In the genomic region with DNA sequence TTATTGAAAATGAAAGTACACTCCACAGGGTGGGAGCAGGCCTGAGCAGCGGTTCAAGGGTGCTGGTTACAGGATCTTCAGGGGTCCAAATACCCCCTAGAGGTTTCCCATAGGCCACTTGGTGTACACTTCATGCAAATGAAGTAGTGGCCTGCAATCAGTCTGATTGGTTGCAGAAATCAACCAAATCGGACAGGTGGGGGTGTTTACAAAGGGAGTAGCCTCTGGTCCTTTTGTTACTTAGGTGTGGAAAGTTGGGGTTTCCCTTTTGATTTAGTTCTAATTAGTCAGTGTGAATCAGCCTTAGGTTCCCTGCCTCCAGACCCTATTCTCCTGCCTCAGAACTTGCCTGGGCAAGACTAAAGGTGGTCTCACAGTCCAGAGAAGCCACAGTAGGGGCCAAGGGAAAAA, we compare ENCODE assay signal across 19 cellular contexts. TPM values are rescaled to one million over a fixed set of nuclear protein-coding genes. Genes with fewer than 3 reads are reported as not detected.
A peak's percentile ranks its signal among the peaks of the same experiment; 100 is the strongest.
DNase-seq lines count a peak whose midpoint lies in the region; ATAC-seq, FAIRE-seq and TF ChIP-seq lines count a peak whose summit lies in the region.
"Had no signal": no experiment of that assay in that cellular context is flagged by ENCODE, and none has a peak within 500 bp of the region (broad histone marks: within the 10 kb centered on the region; RNA-seq: fewer than 3 reads in every experiment).

No MANE protein-coding gene starts in this region.

- TF ChIP-seq EP300 in sigmoid colon (IDR thresholded peaks at IDR 0.05) (no peak), upper lobe of left lung (IDR thresholded peaks at IDR 0.05) (no peak)

- POLR2A ChIA-PET in activated CD4-positive, alpha-beta T cell treated with anti-CD3 and anti-CD28 coated beads, Interleukin-2, amount 10 ng/mL, durations not matched to agents 7 days and 5 days (lab: Charles Lee) = no interaction called here

- H2AFZ ChIP-seq in mammary epithelial cell (ENCODE audit: low read depth, low read length) = peak overlapping the region; percentile 10

- peaks cover 79% of the 10 kb centered on the region for H3K4me1 ChIP-seq in mammary epithelial cell (ENCODE audit: insufficient read depth, low read length)
- H3K4me1 ChIP-seq in sigmoid colon = peaks cover 0 to 92% (median 74%) of the 10 kb centered on the region in 4 donors
- peaks cover 22% of the 10 kb centered on the region for H3K4me1 ChIP-seq in prostate gland (replicated peaks)
- peaks cover 19 to 29% (median 21%) of the 10 kb centered on the region in 4 donors for H3K4me1 ChIP-seq in upper lobe of left lung

- H3K9me3 ChIP-seq in mammary epithelial cell (replicated peaks; ENCODE audit: insufficient read depth, low read length) = no peaks in the 10 kb centered on the region
- no peaks in the 10 kb centered on the region for H3K9me3 ChIP-seq in sigmoid colon
- H3K9me3 ChIP-seq in prostate gland = no peaks in the 10 kb centered on the region
- H3K9me3 ChIP-seq in upper lobe of left lung = no peaks in the 10 kb centered on the region
- H3K9me3 ChIP-seq: neutrophil had no signal

- H3K27ac ChIP-seq in mammary epithelial cell (ENCODE audit: insufficient read depth, low read depth, low read length) = peak overlapping the region; percentile 78
- H3K27ac ChIP-seq in sigmoid colon = peak overlapping the region in 3 of 4 donors; percentile 88 to 90 (median 89)
- no peak overlapping the region for H3K27ac ChIP-seq in prostate gland
- no peak overlapping the region for H3K27ac ChIP-seq in upper lobe of left lung
- H3K27ac ChIP-seq: C4-2B, neutrophil had no signal

- peak; percentile 55 for FAIRE-seq in GM19239 (lab: Jason Lieb, UNC)
- FAIRE-seq: K562 had no signal

- H3K4me3 ChIP-seq in mammary epithelial cell (replicated peaks in 1 of 3; ENCODE audit: insufficient read depth in 1 of 3, low read depth in 2 of 3, low read length in 3 of 3) = no peak overlapping the region
- no peak overlapping the region for H3K4me3 ChIP-seq in sigmoid colon
- no peak overlapping the region for H3K4me3 ChIP-seq in prostate gland
- no peak overlapping the region for H3K4me3 ChIP-seq in upper lobe of left lung
- H3K4me3 ChIP-seq: K562 had no signal

- CTCF ChIA-PET in mammary epithelial cell (lab: Charles Lee; ENCODE audit: low non-redundant PET) = no interaction called here
- CTCF ChIA-PET in activated CD4-positive, alpha-beta T cell treated with anti-CD3 and anti-CD28 coated beads, Interleukin-2, amount 10 ng/mL, durations not matched to agents 7 days and 5 days (lab: Charles Lee) = no interaction called here

- TF ChIP-seq POLR2A in sigmoid colon (IDR thresholded peaks at IDR 0.05) (no peak), prostate gland (IDR thresholded peaks at IDR 0.05) (no peak), upper lobe of left lung (IDR thresholded peaks at IDR 0.05) (no peak)

- no peak for DNase-seq in GM19239 (ENCODE audit: insufficient read length, low spot score)
- DNase-seq in NCI-H69 (lab: John Stamatoyannopoulos, UW) = peak; percentile 94
- peak; percentile 82 for DNase-seq in mammary epithelial cell
- DNase-seq in sigmoid colon = no peak
- no peak for DNase-seq in activated CD4-positive, alpha-beta T cell treated with anti-CD3 and anti-CD28 coated beads, Interleukin-2, amount 10 ng/mL, durations not matched to agents 7 days and 5 days
- DNase-seq in GDM1 (lab: John Stamatoyannopoulos, UW) = no peak
- no peak for DNase-seq in prostate gland (ENCODE audit: low spot score)
- no peak for DNase-seq in upper lobe of left lung
- DNase-seq: activated T-cell treated with anti-CD3 and anti-CD28 coated beads, Interleukin-2, amount 50 U/mL, for 24 hours; DND-41; HFFc6; mesendoderm; NCI-H1694; NCI-H524 treated with DMSO at 0.1 percent for 48 hours; T-helper 1 cell had no signal

- peak overlapping the region; percentile 39 for H3K9ac ChIP-seq in mammary epithelial cell (ENCODE audit: insufficient read depth, low read length)

- no peaks in the 10 kb centered on the region for H3K27me3 ChIP-seq in mammary epithelial cell (ENCODE audit: insufficient read depth, low read length)
- H3K27me3 ChIP-seq in sigmoid colon = no peaks in the 10 kb centered on the region
- H3K27me3 ChIP-seq in prostate gland (replicated peaks; ENCODE audit: insufficient read depth) = no peaks in the 10 kb centered on the region
- no peaks in the 10 kb centered on the region for H3K27me3 ChIP-seq in upper lobe of left lung

- 40% methylated on average over 2 of the region's 2 CpGs for WGBS in mammary epithelial cell (ENCODE audit: low coverage, missing lambda C conversion rate)
- WGBS in sigmoid colon, 2 donors = 43 to 50% methylated on average over 2 of the region's 2 CpGs
- WGBS in prostate gland = 68% methylated on average over 2 of the region's 2 CpGs
- WGBS in upper lobe of left lung, 2 donors = 75 to 85% methylated on average over 2 of the region's 2 CpGs

- BruUV-seq in mammary epithelial cell (replicated peaks; lab: Mats Ljungman, UMichigan) = no TSS peak

- dilution Hi-C loops in mammary epithelial cell (cut with HindIII; ENCODE audit: low sequenced_read_pairs) = no loop called here

- TF ChIP-seq CTCF in mammary epithelial cell (conservative IDR thresholded peaks at IDR 0.05 in 1 of 2, IDR thresholded peaks at IDR 0.05 in 1 of 2; ENCODE audit: extremely low read depth in 1 of 2, insufficient read depth in 1 of 2, low read depth in 1 of 2, low read length in 2 of 2) (no peak), sigmoid colon (IDR thresholded peaks at IDR 0.05) (no peak), prostate gland (IDR thresholded peaks at IDR 0.05) (no peak), upper lobe of left lung (IDR thresholded peaks at IDR 0.05) (no peak)

- no peak for ATAC-seq in upper lobe of left lung (ENCODE audit: low FRiP score in 2 of 2)
- ATAC-seq: activated CD4-positive, CD25-positive, alpha-beta regulatory T cell treated with anti-CD3 and anti-CD28 coated beads, Interleukin-2, amount 50 U/mL, for 24 hours; K562 had no signal

- H3K27me3 Mint-ChIP-seq in activated CD4-positive, alpha-beta T cell treated with anti-CD3 and anti-CD28 coated beads, Interleukin-2, amount 10 ng/mL, durations not matched to agents 7 days and 5 days = no peaks in the 10 kb centered on the region
- H3K27me3 Mint-ChIP-seq: activated T-cell treated with anti-CD3 and anti-CD28 coated beads, Interleukin-2, amount 50 U/mL, for 24 hours had no signal

- intact Hi-C loops in mammary epithelial cell (cut with micrococcal nuclease) (loop anchor here (10.0 kb wide), 1 partner anchor 1102 kb away; a partner anchor contains a TSS), sigmoid colon (cut with DNase I) (loop anchor here (10.0 kb wide), 1 partner anchor 222 kb away; a partner anchor contains a TSS), prostate gland (cut with DNase I) (loop anchor here (10.0 kb wide), 1 partner anchor 402 kb away; no protein-coding TSS in a partner anchor)

- peak overlapping the region; percentile 66 for H3K4me2 ChIP-seq in mammary epithelial cell (ENCODE audit: insufficient read depth, low read depth, low read length)

- no peaks in the 10 kb centered on the region for H3K9me3 Mint-ChIP-seq in activated CD4-positive, alpha-beta T cell treated with anti-CD3 and anti-CD28 coated beads, Interleukin-2, amount 10 ng/mL, durations not matched to agents 7 days and 5 days
- H3K9me3 Mint-ChIP-seq: activated T-cell treated with anti-CD3 and anti-CD28 coated beads, Interleukin-2, amount 50 U/mL, for 24 hours; HFFc6 had no signal

- H3K79me2 ChIP-seq in mammary epithelial cell (ENCODE audit: insufficient read depth, low read length) = no peaks in the 10 kb centered on the region

- peaks cover 40% of the 10 kb centered on the region for H3K4me1 Mint-ChIP-seq in activated CD4-positive, alpha-beta T cell treated with anti-CD3 and anti-CD28 coated beads, Interleukin-2, amount 10 ng/mL, durations not matched to agents 7 days and 5 days

- no peak overlapping the region for H3K4me3 Mint-ChIP-seq in activated CD4-positive, alpha-beta T cell treated with anti-CD3 and anti-CD28 coated beads, Interleukin-2, amount 10 ng/mL, durations not matched to agents 7 days and 5 days
- H3K4me3 Mint-ChIP-seq: activated T-cell treated with anti-CD3 and anti-CD28 coated beads, Interleukin-2, amount 50 U/mL, for 24 hours; HFFc6 had no signal

- H4K20me1 ChIP-seq in mammary epithelial cell (ENCODE audit: insufficient read depth, low read length) = no peaks in the 10 kb centered on the region

- H3K36me3 ChIP-seq in mammary epithelial cell (ENCODE audit: insufficient read depth, low read length) = no peaks in the 10 kb centered on the region
- H3K36me3 ChIP-seq in sigmoid colon = no peaks in the 10 kb centered on the region
- H3K36me3 ChIP-seq in prostate gland = no peaks in the 10 kb centered on the region
- no peaks in the 10 kb centered on the region for H3K36me3 ChIP-seq in upper lobe of left lung
- H3K36me3 ChIP-seq: neutrophil had no signal

- H3K36me3 Mint-ChIP-seq in activated CD4-positive, alpha-beta T cell treated with anti-CD3 and anti-CD28 coated beads, Interleukin-2, amount 10 ng/mL, durations not matched to agents 7 days and 5 days (ENCODE audit: low read depth) = no peaks in the 10 kb centered on the region

- H3K27ac Mint-ChIP-seq in activated CD4-positive, alpha-beta T cell treated with anti-CD3 and anti-CD28 coated beads, Interleukin-2, amount 10 ng/mL, durations not matched to agents 7 days and 5 days = no peak overlapping the region
- H3K27ac Mint-ChIP-seq: activated T-cell treated with anti-CD3 and anti-CD28 coated beads, Interleukin-2, amount 50 U/mL, for 24 hours; HFFc6 had no signal

- in situ Hi-C loops in mammary epithelial cell (cut with MboI; ENCODE audit: low sequenced_read_pairs in 2 of 2) = no loop called here

RNA-seq across cellular contexts. Expression of a gene that starts 49.6 kb away (rescaled TPM):
- 100 to 1,000 TPM in 1 of 2 donors, 10 to 100 TPM in 1; 74.3 to 124 TPM for total RNA-seq in mammary epithelial cell
- polyA plus RNA-seq in mammary epithelial cell = 131 TPM
- 278 TPM for polyA minus RNA-seq in mammary epithelial cell
- total RNA-seq in sigmoid colon = 100 to 1,000 TPM in 3 of 4 donors, 10 to 100 TPM in 1; 99.5 to 184 (median 144) TPM
- polyA plus RNA-seq in sigmoid colon = 10 to 100 TPM; 21.0 to 84.0 (median 24.3) TPM
- 10 to 100 TPM; 36.7 to 40.3 TPM for total RNA-seq in activated CD4-positive, alpha-beta T cell treated with anti-CD3 and anti-CD28 coated beads, Interleukin-2, amount 10 ng/mL, durations not matched to agents 7 days and 5 days
- total RNA-seq in prostate gland = 100 to 1,000 TPM in 1 of 2 donors, 10 to 100 TPM in 1; 87.9 to 132 TPM
- total RNA-seq in upper lobe of left lung = 10 to 100 TPM; 24.1 to 100.0 (median 71.7) TPM

Comparison
In these comparisons a context has a peak if more than half of its experiments do, and no peak if none do; other contexts are left out.
1. DNase-seq: peak in NCI-H69 (single experiment) and mammary epithelial cell (single experiment); none in GM19239 (single experiment), sigmoid colon (single experiment), activated CD4-positive, alpha-beta T cell treated with anti-CD3 and anti-CD28 coated beads, Interleukin-2, amount 10 ng/mL, durations not matched to agents 7 days and 5 days (single experiment), GDM1 (single experiment), prostate gland (single experiment) and upper lobe of left lung (0 of 2).
2. H3K27ac ChIP-seq: peak in mammary epithelial cell (single experiment) and sigmoid colon (3 of 4); none in prostate gland (0 of 2) and upper lobe of left lung (0 of 4).